ENCODE assay signal across 10 cellular contexts in the genomic region with DNA sequence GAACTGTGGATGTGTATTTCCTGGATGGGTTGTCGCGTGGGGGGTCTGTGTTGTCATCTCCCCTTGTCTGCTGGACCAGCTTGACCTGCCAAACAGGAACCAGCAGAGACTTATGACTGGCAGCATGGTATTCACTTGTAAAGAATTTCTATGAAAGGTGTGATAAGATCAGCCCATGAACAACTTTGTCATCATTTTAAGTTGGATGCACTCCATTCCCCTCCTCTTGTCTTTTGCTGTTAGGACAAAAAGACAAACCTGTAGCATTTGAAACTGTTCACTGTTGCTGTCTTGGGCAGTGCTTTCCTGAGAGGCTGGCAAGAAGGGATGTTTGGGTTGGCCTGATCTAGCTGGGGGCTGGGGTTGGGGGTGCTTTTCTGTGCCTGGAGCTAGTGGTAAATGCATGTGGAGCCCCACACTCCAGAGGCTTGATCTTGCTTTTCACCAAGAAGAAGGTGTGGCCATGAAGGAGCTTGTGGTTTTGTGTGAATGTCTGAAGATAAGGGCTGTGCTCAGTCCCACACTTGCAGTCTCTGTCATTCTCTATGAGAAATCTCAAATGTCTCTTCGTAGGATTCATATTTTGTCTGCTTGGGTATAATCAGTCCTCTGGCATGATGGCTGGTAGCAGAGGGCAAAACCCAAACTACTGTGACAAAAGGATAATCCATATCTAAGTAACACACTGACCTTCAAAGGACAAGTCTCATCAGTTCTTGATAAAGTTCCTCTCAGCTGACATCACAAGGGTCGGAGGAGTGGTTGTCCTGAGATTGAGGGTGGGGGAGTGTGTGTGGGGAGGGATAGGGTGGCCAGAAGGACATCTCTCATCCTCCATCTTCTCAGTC. TPM values are rescaled to one million over a fixed set of nuclear protein-coding genes. Genes with fewer than 3 reads are reported as not detected.
DNase-seq lines count a peak whose midpoint lies in the region; ATAC-seq and TF ChIP-seq lines count a peak whose summit lies in the region.
"Had no signal": no experiment of that assay in that cellular context is flagged by ENCODE, and none has a peak within 500 bp of the region (broad histone marks: within the 10 kb centered on the region; RNA-seq: fewer than 3 reads in every experiment).

No MANE protein-coding gene starts in this region.

- H3K4me1 ChIP-seq in H9 (ENCODE audit: insufficient read depth, low read length) (peaks cover 27% of the 10 kb centered on the region; the same call in 1 of the 2 replicates), RWPE2 (ENCODE audit: insufficient read depth, poor library complexity, severe bottlenecking) (peaks cover 19% of the 10 kb centered on the region), endodermal cell (ENCODE audit: control insufficient read depth, insufficient read depth, low read length) (peaks cover 4% of the 10 kb centered on the region)

- H3K9ac ChIP-seq in H9 (ENCODE audit: extremely low read depth, insufficient read length, low read length) = no peak overlapping the region
- no peak overlapping the region for H3K9ac ChIP-seq in endodermal cell (ENCODE audit: extremely low read depth, low read length, poor library complexity, severe bottlenecking)

- no peak overlapping the region for H3K4me3 ChIP-seq in RWPE2 (ENCODE audit: severe bottlenecking)
- H3K4me3 ChIP-seq in endodermal cell (ENCODE audit: low read length) = no peak overlapping the region
- H3K4me3 ChIP-seq in skin epidermis = no peak overlapping the region
- H3K4me3 ChIP-seq: mucosa of descending colon had no signal

- H2BK120ac ChIP-seq in H9 (ENCODE audit: low read depth, low read length, poor library complexity, severe bottlenecking) = no peak overlapping the region

- H3T11ph ChIP-seq in H9 (ENCODE audit: low read length) = no peak overlapping the region

- no peak overlapping the region for H4K91ac ChIP-seq in H9 (ENCODE audit: insufficient read length, low read depth, low read length)

- H3K9me3 Mint-ChIP-seq in H9 = no peaks in the 10 kb centered on the region
- H3K9me3 Mint-ChIP-seq in endodermal cell = no peaks in the 10 kb centered on the region

- no peaks in the 10 kb centered on the region for H3K79me1 ChIP-seq in H9 (ENCODE audit: insufficient read depth, low read depth, low read length, poor library complexity, severe bottlenecking)

- no peaks in the 10 kb centered on the region for H3K27me3 ChIP-seq in H9 (ENCODE audit: insufficient read depth, low read length)
- H3K27me3 ChIP-seq in RWPE2 (ENCODE audit: insufficient read depth, poor library complexity, severe bottlenecking) = no peaks in the 10 kb centered on the region
- no peaks in the 10 kb centered on the region for H3K27me3 ChIP-seq in endodermal cell (ENCODE audit: control insufficient read depth, insufficient read depth, low read length, poor library complexity, severe bottlenecking)

- H2AK5ac ChIP-seq in H9 (ENCODE audit: insufficient read length, low read length) = no peak overlapping the region

- peaks cover 68% of the 10 kb centered on the region for H3K36me3 ChIP-seq in RWPE2 (ENCODE audit: low read depth)
- H3K36me3 ChIP-seq in endodermal cell (ENCODE audit: control insufficient read depth, insufficient read depth, low read length) = peaks cover 38% of the 10 kb centered on the region

- no peaks in the 10 kb centered on the region for H3K27me3 Mint-ChIP-seq in H9 (ENCODE audit: low read depth)
- H3K27me3 Mint-ChIP-seq in endodermal cell (ENCODE audit: insufficient read depth) = peaks cover 2% of the 10 kb centered on the region

- no peak overlapping the region for H3K4ac ChIP-seq in H9 (ENCODE audit: low read depth, low read length)

- WGBS in H9 (ENCODE audit: extremely low coverage, insufficient read length, low lambda C conversion rate) = no CpG with 5 or more reads among the region's 4 CpGs
- 72 to 94% methylated on average over 2 to 4 of the region's 4 CpGs for WGBS in endodermal cell (ENCODE audit: insufficient coverage in 1 of 2, insufficient read length in 1 of 2), 2 experiments

- H3K18ac ChIP-seq in H9 (ENCODE audit: insufficient read length, low read depth, low read length) = no peak overlapping the region

- H2BK12ac ChIP-seq in H9 (ENCODE audit: insufficient read length, low read depth, low read length) = no peak overlapping the region

- H3K27ac Mint-ChIP-seq in H9 (peak overlapping the region in 2 of 3 experiments; percentile 71 to 87; a peak in 4 of 7 replicates), endodermal cell (peak overlapping the region; percentile 27)

- no peak overlapping the region for H4K5ac ChIP-seq in H9 (ENCODE audit: insufficient read length, low read depth, low read length)

- DNase-seq in H9 (no peak), RWPE2 (ENCODE audit: low spot score) (no peak), endodermal cell (no peak), AG08396 (ENCODE audit: low spot score) (no peak)
- DNase-seq: activated CD4-positive, CD25-positive, alpha-beta regulatory T cell treated with anti-CD3 and anti-CD28 coated beads, Interleukin-2, amount 50 U/mL, for 72 hours; amniotic stem cell; mucosa of descending colon had no signal

- no peak overlapping the region for H3K23ac ChIP-seq in H9 (ENCODE audit: insufficient read length, low read depth, low read length)

- H3K36me3 Mint-ChIP-seq in H9 (ENCODE audit: insufficient read depth in 1 of 3, low read depth in 3 of 3) = peaks cover 0 to 17% (median 12%) of the 10 kb centered on the region in 3 experiments; a peak in 6 of 7 replicates
- peaks cover 44% of the 10 kb centered on the region for H3K36me3 Mint-ChIP-seq in endodermal cell (ENCODE audit: low read depth)

- no peak overlapping the region; a peak in 1 of 5 replicates for H3K4me3 Mint-ChIP-seq in H9
- H3K4me3 Mint-ChIP-seq in endodermal cell = no peak overlapping the region

- H3K23me2 ChIP-seq in H9 (ENCODE audit: insufficient read length, low read depth, low read length, poor library complexity, severe bottlenecking) = no peaks in the 10 kb centered on the region

- no peak for TF ChIP-seq CTCF in H9 (conservative IDR thresholded peaks at IDR 0.05)
- TF ChIP-seq CTCF in RWPE2 (IDR thresholded peaks at IDR 0.05; ENCODE audit: poor library complexity, severe bottlenecking) = no peak
- no peak for TF ChIP-seq CTCF in endodermal cell (conservative IDR thresholded peaks at IDR 0.05)

- H3K4me2 ChIP-seq in H9 (ENCODE audit: insufficient read depth, insufficient read length, low read length) = no peak overlapping the region

- no peak overlapping the region for H3K14ac ChIP-seq in H9 (ENCODE audit: insufficient read depth, low read length)

- H2AFZ ChIP-seq in H9 (ENCODE audit: low read length) = no peak overlapping the region

- H3K56ac ChIP-seq in H9 (ENCODE audit: insufficient read length, low read depth, low read length) = no peak overlapping the region

- H3K27ac ChIP-seq in H9 (ENCODE audit: insufficient read length, low read depth, low read length) (no peak overlapping the region), RWPE2 (ENCODE audit: poor library complexity, severe bottlenecking) (peak overlapping the region; percentile 65), endodermal cell (ENCODE audit: low read depth, low read length) (no peak overlapping the region), skin epidermis (peak overlapping the region in 17 of 21 experiments; percentile 5 to 73 (median 49))

- no peak overlapping the region for H4K8ac ChIP-seq in H9 (replicated peaks; ENCODE audit: insufficient read length, low read depth, low read length)

- no peaks in the 10 kb centered on the region for H3K79me2 ChIP-seq in H9 (ENCODE audit: insufficient read depth, low read length)

- H3K9me3 ChIP-seq in H9 (ENCODE audit: control insufficient read depth, low read depth, low read length) = no peaks in the 10 kb centered on the region
- no peaks in the 10 kb centered on the region for H3K9me3 ChIP-seq in RWPE2 (ENCODE audit: severe bottlenecking)
- no peaks in the 10 kb centered on the region for H3K9me3 ChIP-seq in endodermal cell (ENCODE audit: control insufficient read depth, low read length)
- H3K9me3 ChIP-seq: mucosa of descending colon had no signal

- ATAC-seq in RWPE2 (ENCODE audit: low read depth) (peak; percentile 53; the same call in 2 of the 3 replicates), GM19035 (IDR thresholded peaks at IDR 0.05; ENCODE audit: unreplicated experiment) (no peak), HG02885 (IDR thresholded peaks at IDR 0.05; ENCODE audit: poor library complexity, unreplicated experiment) (no peak)
- ATAC-seq: mucosa of descending colon had no signal

- no peaks in the 10 kb centered on the region for H4K20me1 ChIP-seq in H9 (ENCODE audit: control insufficient read depth, insufficient read depth, insufficient read length)

- H2BK15ac ChIP-seq in H9 (ENCODE audit: low read depth, low read length) = no peak overlapping the region

- peaks cover 61 to 62% of the 10 kb centered on the region in 2 experiments for H3K4me1 Mint-ChIP-seq in H9
- H3K4me1 Mint-ChIP-seq in endodermal cell = peaks cover 22% of the 10 kb centered on the region

- H2BK5ac ChIP-seq in H9 (ENCODE audit: insufficient read length, low read length) = no peak overlapping the region

- H2BK20ac ChIP-seq in H9 (ENCODE audit: low read depth, low read length, poor library complexity, severe bottlenecking) = no peak overlapping the region

RNA-seq across cellular contexts. Expression of a gene that starts 39.0 kb away (rescaled TPM):
- total RNA-seq in H9 (2021) (24.6 and 27.1 TPM in 2 replicates), endodermal cell (10 to 100 TPM; 37.1 to 45.8 TPM)
- polyA plus RNA-seq in endodermal cell (2013, experiment 1 of 2) = 34.9 TPM
- polyA plus RNA-seq in endodermal cell (2013, experiment 2 of 2) = 34.2 TPM

RNA-seq across cellular contexts. Expression of a gene that starts 54.2 kb away (rescaled TPM):
- total RNA-seq in H9 (2021) (0.13 TPM in 2 replicates), endodermal cell (not detected)
- 0.14 TPM for polyA plus RNA-seq in endodermal cell (2013, experiment 1 of 2)
- 0.17 TPM for polyA plus RNA-seq in endodermal cell (2013, experiment 2 of 2)

Comparison
In these comparisons a context has a peak if more than half of its experiments do, and no peak if none do; other contexts are left out.
1. H3K27ac ChIP-seq: peak in RWPE2 (single experiment) and skin epidermis (17 of 21); none in H9 (single experiment) and endodermal cell (single experiment).